In the genomic region with DNA sequence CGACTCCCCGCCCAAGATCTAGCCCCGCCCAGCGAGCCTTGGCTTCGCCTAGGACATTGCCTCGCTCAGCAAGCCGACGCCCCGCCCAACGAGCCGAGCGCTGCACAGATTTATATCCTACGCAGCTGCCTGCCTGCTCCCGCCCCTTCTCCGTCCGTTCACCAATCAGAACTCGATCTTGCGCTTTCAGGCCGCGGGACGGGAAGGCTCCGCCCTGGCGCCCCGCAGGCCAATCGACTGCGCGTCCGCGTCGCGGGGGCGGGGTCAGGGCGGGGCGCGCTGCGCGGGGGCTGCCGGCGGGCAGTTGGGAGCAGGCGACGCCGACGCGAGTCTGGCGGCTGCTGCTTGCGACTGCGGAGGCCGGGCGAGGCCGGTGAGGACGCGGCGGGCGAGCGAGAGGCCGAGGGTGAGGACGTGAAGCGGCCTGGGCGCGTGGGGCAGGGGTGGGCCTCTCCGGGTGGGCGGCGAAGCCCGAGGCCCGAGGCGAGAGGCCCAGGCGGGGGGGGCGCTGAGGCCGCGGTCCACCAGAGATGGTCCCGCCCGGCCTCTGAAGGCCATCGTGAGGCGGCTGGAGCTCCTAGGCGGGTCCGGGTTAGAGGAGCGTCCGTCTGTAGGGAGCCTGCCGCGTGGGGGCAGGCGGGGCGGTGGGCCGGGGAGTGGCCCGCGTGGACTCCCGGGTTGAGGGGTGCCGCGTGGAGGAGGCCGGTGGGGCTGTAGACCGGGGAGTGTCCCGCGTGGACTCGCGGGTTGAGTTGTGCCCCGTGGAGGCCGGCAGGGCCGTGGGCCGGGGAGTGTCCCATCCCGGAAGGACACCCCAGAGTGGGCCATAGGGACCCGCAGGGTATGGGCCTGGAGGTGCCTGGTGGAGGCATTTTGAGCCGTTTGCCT, we compare ENCODE assay signal across 1 cellular context.
TF ChIP-seq lines count a peak whose summit lies in the region.

A gene with protein sequence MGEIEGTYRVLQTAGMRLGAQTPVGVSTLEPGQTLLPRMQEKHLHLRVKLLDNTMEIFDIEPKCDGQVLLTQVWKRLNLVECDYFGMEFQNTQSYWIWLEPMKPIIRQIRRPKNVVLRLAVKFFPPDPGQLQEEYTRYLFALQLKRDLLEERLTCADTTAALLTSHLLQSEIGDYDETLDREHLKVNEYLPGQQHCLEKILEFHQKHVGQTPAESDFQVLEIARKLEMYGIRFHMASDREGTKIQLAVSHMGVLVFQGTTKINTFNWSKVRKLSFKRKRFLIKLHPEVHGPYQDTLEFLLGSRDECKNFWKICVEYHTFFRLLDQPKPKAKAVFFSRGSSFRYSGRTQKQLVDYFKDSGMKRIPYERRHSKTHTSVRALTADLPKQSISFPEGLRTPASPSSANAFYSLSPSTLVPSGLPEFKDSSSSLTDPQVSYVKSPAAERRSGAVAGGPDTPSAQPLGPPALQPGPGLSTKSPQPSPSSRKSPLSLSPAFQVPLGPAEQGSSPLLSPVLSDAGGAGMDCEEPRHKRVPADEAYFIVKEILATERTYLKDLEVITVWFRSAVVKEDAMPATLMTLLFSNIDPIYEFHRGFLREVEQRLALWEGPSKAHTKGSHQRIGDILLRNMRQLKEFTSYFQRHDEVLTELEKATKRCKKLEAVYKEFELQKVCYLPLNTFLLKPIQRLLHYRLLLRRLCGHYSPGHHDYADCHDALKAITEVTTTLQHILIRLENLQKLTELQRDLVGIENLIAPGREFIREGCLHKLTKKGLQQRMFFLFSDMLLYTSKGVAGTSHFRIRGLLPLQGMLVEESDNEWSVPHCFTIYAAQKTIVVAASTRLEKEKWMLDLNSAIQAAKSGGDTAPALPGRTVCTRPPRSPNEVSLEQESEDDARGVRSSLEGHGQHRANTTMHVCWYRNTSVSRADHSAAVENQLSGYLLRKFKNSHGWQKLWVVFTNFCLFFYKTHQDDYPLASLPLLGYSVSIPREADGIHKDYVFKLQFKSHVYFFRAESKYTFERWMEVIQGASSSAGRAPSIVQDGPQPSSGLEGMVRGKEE (plus strand): TSS at position 303 of the 888 bp plus-strand sequence. CDS start 16,823 bp downstream, outside the sequence.

TF ChIP-seq in HepG2, 621 proteins besides CTCF, POLR2A, EP300 and RAD21 (continued from another document):
- TF ChIP-seq DR1 (CRISPR knock-in tag; IDR thresholded peaks at IDR 0.05): peak; percentile 91
- no peak for TF ChIP-seq PAF1 (CRISPR knock-in tag; IDR thresholded peaks at IDR 0.05)
- TF ChIP-seq ZKSCAN5 (CRISPR knock-in tag; IDR thresholded peaks at IDR 0.05): no peak
- TF ChIP-seq ONECUT2 (CRISPR knock-in tag; IDR thresholded peaks at IDR 0.05): no peak
- TF ChIP-seq ZNF333 (CRISPR knock-in tag; IDR thresholded peaks at IDR 0.05; ENCODE audit: borderline replicate concordance): no peak; the same call in 1 of the 2 replicates
- TF ChIP-seq HNRNPL (IDR thresholded peaks at IDR 0.05; ENCODE audit: low read depth, low read length): no peak
- no peak for TF ChIP-seq IKZF4 (CRISPR knock-in tag; IDR thresholded peaks at IDR 0.05; ENCODE audit: borderline replicate concordance, low read depth, not compliant biosample characterization)
- TF ChIP-seq, protein P1, sequence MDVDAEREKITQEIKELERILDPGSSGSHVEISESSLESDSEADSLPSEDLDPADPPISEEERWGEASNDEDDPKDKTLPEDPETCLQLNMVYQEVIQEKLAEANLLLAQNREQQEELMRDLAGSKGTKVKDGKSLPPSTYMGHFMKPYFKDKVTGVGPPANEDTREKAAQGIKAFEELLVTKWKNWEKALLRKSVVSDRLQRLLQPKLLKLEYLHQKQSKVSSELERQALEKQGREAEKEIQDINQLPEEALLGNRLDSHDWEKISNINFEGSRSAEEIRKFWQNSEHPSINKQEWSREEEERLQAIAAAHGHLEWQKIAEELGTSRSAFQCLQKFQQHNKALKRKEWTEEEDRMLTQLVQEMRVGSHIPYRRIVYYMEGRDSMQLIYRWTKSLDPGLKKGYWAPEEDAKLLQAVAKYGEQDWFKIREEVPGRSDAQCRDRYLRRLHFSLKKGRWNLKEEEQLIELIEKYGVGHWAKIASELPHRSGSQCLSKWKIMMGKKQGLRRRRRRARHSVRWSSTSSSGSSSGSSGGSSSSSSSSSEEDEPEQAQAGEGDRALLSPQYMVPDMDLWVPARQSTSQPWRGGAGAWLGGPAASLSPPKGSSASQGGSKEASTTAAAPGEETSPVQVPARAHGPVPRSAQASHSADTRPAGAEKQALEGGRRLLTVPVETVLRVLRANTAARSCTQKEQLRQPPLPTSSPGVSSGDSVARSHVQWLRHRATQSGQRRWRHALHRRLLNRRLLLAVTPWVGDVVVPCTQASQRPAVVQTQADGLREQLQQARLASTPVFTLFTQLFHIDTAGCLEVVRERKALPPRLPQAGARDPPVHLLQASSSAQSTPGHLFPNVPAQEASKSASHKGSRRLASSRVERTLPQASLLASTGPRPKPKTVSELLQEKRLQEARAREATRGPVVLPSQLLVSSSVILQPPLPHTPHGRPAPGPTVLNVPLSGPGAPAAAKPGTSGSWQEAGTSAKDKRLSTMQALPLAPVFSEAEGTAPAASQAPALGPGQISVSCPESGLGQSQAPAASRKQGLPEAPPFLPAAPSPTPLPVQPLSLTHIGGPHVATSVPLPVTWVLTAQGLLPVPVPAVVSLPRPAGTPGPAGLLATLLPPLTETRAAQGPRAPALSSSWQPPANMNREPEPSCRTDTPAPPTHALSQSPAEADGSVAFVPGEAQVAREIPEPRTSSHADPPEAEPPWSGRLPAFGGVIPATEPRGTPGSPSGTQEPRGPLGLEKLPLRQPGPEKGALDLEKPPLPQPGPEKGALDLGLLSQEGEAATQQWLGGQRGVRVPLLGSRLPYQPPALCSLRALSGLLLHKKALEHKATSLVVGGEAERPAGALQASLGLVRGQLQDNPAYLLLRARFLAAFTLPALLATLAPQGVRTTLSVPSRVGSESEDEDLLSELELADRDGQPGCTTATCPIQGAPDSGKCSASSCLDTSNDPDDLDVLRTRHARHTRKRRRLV (CRISPR knock-in tag; IDR thresholded peaks at IDR 0.05): no peak
- no peak for TF ChIP-seq DPF2 (CRISPR knock-in tag; IDR thresholded peaks at IDR 0.05; ENCODE audit: borderline replicate concordance, low read depth)
- TF ChIP-seq RFX1 (IDR thresholded peaks at IDR 0.05): no peak
- TF ChIP-seq NAIF1 (CRISPR knock-in tag; IDR thresholded peaks at IDR 0.05; ENCODE audit: borderline replicate concordance): no peak
- peak; percentile 85 for TF ChIP-seq HES4 (CRISPR knock-in tag; IDR thresholded peaks at IDR 0.05; ENCODE audit: borderline replicate concordance)
- TF ChIP-seq RFXANK (CRISPR knock-in tag; IDR thresholded peaks at IDR 0.05): no peak
- TF ChIP-seq, protein P2, sequence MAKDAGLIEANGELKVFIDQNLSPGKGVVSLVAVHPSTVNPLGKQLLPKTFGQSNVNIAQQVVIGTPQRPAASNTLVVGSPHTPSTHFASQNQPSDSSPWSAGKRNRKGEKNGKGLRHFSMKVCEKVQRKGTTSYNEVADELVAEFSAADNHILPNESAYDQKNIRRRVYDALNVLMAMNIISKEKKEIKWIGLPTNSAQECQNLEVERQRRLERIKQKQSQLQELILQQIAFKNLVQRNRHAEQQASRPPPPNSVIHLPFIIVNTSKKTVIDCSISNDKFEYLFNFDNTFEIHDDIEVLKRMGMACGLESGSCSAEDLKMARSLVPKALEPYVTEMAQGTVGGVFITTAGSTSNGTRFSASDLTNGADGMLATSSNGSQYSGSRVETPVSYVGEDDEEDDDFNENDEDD (CRISPR knock-in tag; IDR thresholded peaks at IDR 0.05; ENCODE audit: borderline replicate concordance): peak; percentile 71; the same call in 1 of the 2 replicates
- peak; percentile 77; the same call in 1 of the 2 replicates for TF ChIP-seq ZFP82 (CRISPR knock-in tag; IDR thresholded peaks at IDR 0.05; ENCODE audit: borderline replicate concordance)
- TF ChIP-seq MEIS2 (CRISPR knock-in tag; IDR thresholded peaks at IDR 0.05): no peak
- TF ChIP-seq TAF15 (IDR thresholded peaks at IDR 0.05; ENCODE audit: low read depth, low read length, poor library complexity, severe bottlenecking): peak; percentile 3
- TF ChIP-seq IRF2 (CRISPR knock-in tag; IDR thresholded peaks at IDR 0.05): no peak; the same call in 1 of the 2 replicates
- no peak for TF ChIP-seq ZNF260 (CRISPR knock-in tag; IDR thresholded peaks at IDR 0.05; ENCODE audit: borderline replicate concordance, low read depth)
- peak; percentile 18; the same call in 1 of the 2 replicates for TF ChIP-seq KAT8 (CRISPR knock-in tag; IDR thresholded peaks at IDR 0.05)
- no peak for TF ChIP-seq TEAD2 (CRISPR knock-in tag; IDR thresholded peaks at IDR 0.05)
- TF ChIP-seq, protein P3, sequence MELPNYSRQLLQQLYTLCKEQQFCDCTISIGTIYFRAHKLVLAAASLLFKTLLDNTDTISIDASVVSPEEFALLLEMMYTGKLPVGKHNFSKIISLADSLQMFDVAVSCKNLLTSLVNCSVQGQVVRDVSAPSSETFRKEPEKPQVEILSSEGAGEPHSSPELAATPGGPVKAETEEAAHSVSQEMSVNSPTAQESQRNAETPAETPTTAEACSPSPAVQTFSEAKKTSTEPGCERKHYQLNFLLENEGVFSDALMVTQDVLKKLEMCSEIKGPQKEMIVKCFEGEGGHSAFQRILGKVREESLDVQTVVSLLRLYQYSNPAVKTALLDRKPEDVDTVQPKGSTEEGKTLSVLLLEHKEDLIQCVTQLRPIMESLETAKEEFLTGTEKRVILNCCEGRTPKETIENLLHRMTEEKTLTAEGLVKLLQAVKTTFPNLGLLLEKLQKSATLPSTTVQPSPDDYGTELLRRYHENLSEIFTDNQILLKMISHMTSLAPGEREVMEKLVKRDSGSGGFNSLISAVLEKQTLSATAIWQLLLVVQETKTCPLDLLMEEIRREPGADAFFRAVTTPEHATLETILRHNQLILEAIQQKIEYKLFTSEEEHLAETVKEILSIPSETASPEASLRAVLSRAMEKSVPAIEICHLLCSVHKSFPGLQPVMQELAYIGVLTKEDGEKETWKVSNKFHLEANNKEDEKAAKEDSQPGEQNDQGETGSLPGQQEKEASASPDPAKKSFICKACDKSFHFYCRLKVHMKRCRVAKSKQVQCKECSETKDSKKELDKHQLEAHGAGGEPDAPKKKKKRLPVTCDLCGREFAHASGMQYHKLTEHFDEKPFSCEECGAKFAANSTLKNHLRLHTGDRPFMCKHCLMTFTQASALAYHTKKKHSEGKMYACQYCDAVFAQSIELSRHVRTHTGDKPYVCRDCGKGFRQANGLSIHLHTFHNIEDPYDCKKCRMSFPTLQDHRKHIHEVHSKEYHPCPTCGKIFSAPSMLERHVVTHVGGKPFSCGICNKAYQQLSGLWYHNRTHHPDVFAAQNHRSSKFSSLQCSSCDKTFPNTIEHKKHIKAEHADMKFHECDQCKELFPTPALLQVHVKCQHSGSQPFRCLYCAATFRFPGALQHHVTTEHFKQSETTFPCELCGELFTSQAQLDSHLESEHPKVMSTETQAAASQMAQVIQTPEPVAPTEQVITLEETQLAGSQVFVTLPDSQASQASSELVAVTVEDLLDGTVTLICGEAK (IDR thresholded peaks at IDR 0.05): no peak
- TF ChIP-seq, protein P3 (CRISPR knock-in tag; IDR thresholded peaks at IDR 0.05): no peak
- no peak for TF ChIP-seq CEBPG (CRISPR knock-in tag; IDR thresholded peaks at IDR 0.05)
- TF ChIP-seq TP53 (CRISPR knock-in tag; conservative IDR thresholded peaks at IDR 0.05): no peak
- no peak for TF ChIP-seq ZNF224 (CRISPR knock-in tag; IDR thresholded peaks at IDR 0.05)
- TF ChIP-seq SIN3B (IDR thresholded peaks at IDR 0.05; ENCODE audit: low read length): no peak
